In genomic region chr7:44111759-44112158, GRCh38 we compare ENCODE assay signal across 30 cellular contexts. TPM values are rescaled to one million over a fixed set of nuclear protein-coding genes. Genes with fewer than 3 reads are reported as not detected.
DNase-seq lines count a peak whose midpoint lies in the region; ATAC-seq and TF ChIP-seq lines count a peak whose summit lies in the region.
"Had no signal": no experiment of that assay in that cellular context is flagged by ENCODE, and none has a peak within 500 bp of the region (broad histone marks: within the 10 kb centered on the region; RNA-seq: fewer than 3 reads in every experiment).

No MANE protein-coding gene starts in this region.

- no peaks in the 10 kb centered on the region for H3K4me1 Mint-ChIP-seq in activated CD8-positive, alpha-beta T cell treated with anti-CD3 and anti-CD28 coated beads for 36 hours (ENCODE audit: low read depth)
- H3K4me1 Mint-ChIP-seq: activated naive CD4-positive, alpha-beta T cell treated with anti-CD3 and anti-CD28 coated beads, Interleukin-2, amount 50 U/mL, for 24 hours; central memory CD8-positive, alpha-beta T cell had no signal

- H3K4me2 ChIP-seq in DND-41 (ENCODE audit: insufficient read depth, low read length) (no peak overlapping the region), osteoblast (ENCODE audit: insufficient read depth, low read length) (no peak overlapping the region)
- H3K4me2 ChIP-seq: BLaER1, PC-9, smooth muscle cell had no signal

- CTCF ChIA-PET in RWPE1 (lab: Yijun Ruan, JAX), result interaction anchor here (0.6 to 1.3 kb wide), 3 partner anchors 129 to 507 kb away, joined by 3 to 7 read pairs (median 6); no protein-coding TSS in a partner anchor
- CTCF ChIA-PET in activated CD8-positive, alpha-beta T cell treated with anti-CD3 and anti-CD28 coated beads for 36 hours (lab: Charles Lee), result interaction anchor here (1.0 kb wide), 1 partner anchor 11 kb away, joined by 3 read pairs; no protein-coding TSS in a partner anchor

- intact Hi-C loops in activated CD8-positive, alpha-beta T cell treated with anti-CD3 and anti-CD28 coated beads for 36 hours (cut with micrococcal nuclease), result no loop called here

- no peak overlapping the region for H3K4me3 ChIP-seq in DND-41 (ENCODE audit: low read depth in 1 of 2, low read length in 2 of 2)
- no peak overlapping the region for H3K4me3 ChIP-seq in osteoblast (ENCODE audit: insufficient read depth, low read length)
- H3K4me3 ChIP-seq in Peyer's patch, result no peak overlapping the region
- H3K4me3 ChIP-seq: BLaER1, HAP-1, lung, PC-9, SK-N-MC, smooth muscle cell, stomach had no signal

- H3K27ac Mint-ChIP-seq in activated CD8-positive, alpha-beta T cell treated with anti-CD3 and anti-CD28 coated beads for 36 hours, result no peak overlapping the region
- H3K27ac Mint-ChIP-seq: activated naive CD4-positive, alpha-beta T cell treated with anti-CD3 and anti-CD28 coated beads, Interleukin-2, amount 50 U/mL, for 24 hours; type B pancreatic cell had no signal

- H3K36me3 ChIP-seq in DND-41 (ENCODE audit: insufficient read depth, low read length), result peaks cover 99% of the 10 kb centered on the region
- peaks cover 77% of the 10 kb centered on the region for H3K36me3 ChIP-seq in osteoblast (ENCODE audit: insufficient read depth, low read length)
- H3K36me3 ChIP-seq in Peyer's patch, result peaks cover 0 to 20% (median 0%) of the 10 kb centered on the region in 3 donors

- H3K4me3 Mint-ChIP-seq in activated CD8-positive, alpha-beta T cell treated with anti-CD3 and anti-CD28 coated beads for 36 hours, result no peak overlapping the region
- H3K4me3 Mint-ChIP-seq: activated naive CD4-positive, alpha-beta T cell treated with anti-CD3 and anti-CD28 coated beads, Interleukin-2, amount 50 U/mL, for 24 hours; central memory CD8-positive, alpha-beta T cell; type B pancreatic cell had no signal

- POLR2A ChIA-PET in RWPE1 (lab: Yijun Ruan, JAX; ENCODE audit: low non-redundant PET), result no interaction called here
- POLR2A ChIA-PET in activated CD8-positive, alpha-beta T cell treated with anti-CD3 and anti-CD28 coated beads for 36 hours (lab: Charles Lee), result interaction anchor here (0.6 to 2.5 kb wide), 7 partner anchors 8 to 686 kb away, joined by 3 to 13 read pairs (median 5); partner anchors contain the start of gene POLD2

- no peak for TF ChIP-seq POLR2A in Peyer's patch (IDR thresholded peaks at IDR 0.05)

- H4K20me1 ChIP-seq in DND-41 (ENCODE audit: insufficient read depth, low read length) (peaks cover 99% of the 10 kb centered on the region), osteoblast (ENCODE audit: insufficient read depth, low read length) (peaks cover 47% of the 10 kb centered on the region)

- H2AFZ ChIP-seq in DND-41 (ENCODE audit: low read depth, low read length), result no peak overlapping the region
- no peak overlapping the region for H2AFZ ChIP-seq in osteoblast (ENCODE audit: low read length)
- H2AFZ ChIP-seq: PC-9 had no signal

- TF ChIP-seq CTCF in DND-41 (IDR thresholded peaks at IDR 0.05; ENCODE audit: borderline replicate concordance, extremely low read depth, low read length, poor library complexity, severe bottlenecking) (no peak), RWPE1 (conservative IDR thresholded peaks at IDR 0.05; ENCODE audit: low read depth) (no peak), osteoblast (IDR thresholded peaks at IDR 0.05; ENCODE audit: extremely low read depth, low read depth, low read length) (no peak), Peyer's patch (IDR thresholded peaks at IDR 0.05) (no peak)
- TF ChIP-seq CTCF in activated CD8-positive, alpha-beta T cell treated with anti-CD3 and anti-CD28 coated beads for 36 hours (IDR thresholded peaks at IDR 0.05), result no peak

- peaks cover 41% of the 10 kb centered on the region for H3K4me1 ChIP-seq in DND-41 (ENCODE audit: insufficient read depth, low read length)
- peaks cover 3% of the 10 kb centered on the region for H3K4me1 ChIP-seq in osteoblast (ENCODE audit: insufficient read depth, low read length)
- H3K4me1 ChIP-seq in Peyer's patch, result no peaks in the 10 kb centered on the region
- H3K4me1 ChIP-seq: HAP-1 had no signal

- no peaks in the 10 kb centered on the region for H3K27me3 Mint-ChIP-seq in activated CD8-positive, alpha-beta T cell treated with anti-CD3 and anti-CD28 coated beads for 36 hours
- H3K27me3 Mint-ChIP-seq: activated naive CD4-positive, alpha-beta T cell treated with anti-CD3 and anti-CD28 coated beads, Interleukin-2, amount 50 U/mL, for 24 hours; type B pancreatic cell had no signal

- H3K9me3 ChIP-seq in DND-41 (ENCODE audit: insufficient read depth, low read length, severe bottlenecking), result no peaks in the 10 kb centered on the region
- no peaks in the 10 kb centered on the region for H3K9me3 ChIP-seq in osteoblast (ENCODE audit: low read depth, low read length)
- H3K9me3 ChIP-seq in Peyer's patch, result no peaks in the 10 kb centered on the region
- H3K9me3 ChIP-seq: BLaER1, HAP-1, stomach had no signal

- ATAC-seq in DND-41 (ENCODE audit: insufficient read depth, low read depth) (no peak), GM21529 (IDR thresholded peaks at IDR 0.05; ENCODE audit: unreplicated experiment) (no peak)
- ATAC-seq in activated CD8-positive, alpha-beta T cell treated with anti-CD3 and anti-CD28 coated beads for 36 hours, result no peak
- ATAC-seq: activated CD4-positive, CD25-positive, alpha-beta regulatory T cell treated with anti-CD3 and anti-CD28 coated beads, Interleukin-2, amount 50 U/mL, for 24 hours had no signal

- DNase-seq in NCI-H2171 treated with DMSO at 0.1 percent for 48 hours (lab: John Stamatoyannopoulos, UW), result peak; percentile 49
- DNase-seq in NCI-H2171 (lab: John Stamatoyannopoulos, UW), result no peak
- peak; percentile 6 for DNase-seq in DND-41
- DNase-seq in RWPE1 (ENCODE audit: low spot score), result no peak
- peak; percentile 87 for DNase-seq in osteoblast (ENCODE audit: insufficient read length, low spot score, missing footprints)
- no peak for DNase-seq in activated CD8-positive, alpha-beta T cell treated with anti-CD3 and anti-CD28 coated beads for 36 hours
- DNase-seq in Peyer's patch, result no peak
- DNase-seq: effector CD8-positive, alpha-beta T cell; foreskin melanocyte; GDM1; islet precursor cell; NCI-H1105; NCI-H2081; NCI-H82; PC-9; stimulated activated CD4-positive, alpha-beta T cell treated with anti-CD3 and anti-CD28 coated beads, Interleukin-4, amount 100 ng/mL, for 4 hours; stomach; T1000 had no signal

- H3K27ac ChIP-seq in DND-41 (ENCODE audit: low read length) (no peak overlapping the region), RWPE1 (0 out of 2 replicates have a peak overlapping the region, but pooled peaks have one; percentile 1), osteoblast (ENCODE audit: low read depth, low read length) (no peak overlapping the region), Peyer's patch (no peak overlapping the region)
- H3K27ac ChIP-seq: BLaER1, PC-9, SK-N-MC had no signal

- H3K9me3 Mint-ChIP-seq in activated CD8-positive, alpha-beta T cell treated with anti-CD3 and anti-CD28 coated beads for 36 hours, result no peaks in the 10 kb centered on the region
- H3K9me3 Mint-ChIP-seq: activated naive CD4-positive, alpha-beta T cell treated with anti-CD3 and anti-CD28 coated beads, Interleukin-2, amount 50 U/mL, for 24 hours; central memory CD8-positive, alpha-beta T cell; type B pancreatic cell had no signal

- H3K79me2 ChIP-seq in DND-41 (ENCODE audit: insufficient read depth, low read length), result peaks cover 62% of the 10 kb centered on the region
- peaks cover 34% of the 10 kb centered on the region for H3K79me2 ChIP-seq in osteoblast (ENCODE audit: insufficient read depth, low read length)

- H3K27me3 ChIP-seq in DND-41 (ENCODE audit: insufficient read depth, low read length, poor library complexity) (no peaks in the 10 kb centered on the region), osteoblast (ENCODE audit: insufficient read depth, low read length) (no peaks in the 10 kb centered on the region), Peyer's patch (no peaks in the 10 kb centered on the region)
- H3K27me3 ChIP-seq: BLaER1, stomach had no signal

- no peak overlapping the region for H3K9ac ChIP-seq in DND-41 (ENCODE audit: low read depth, low read length)
- H3K9ac ChIP-seq: BLaER1 had no signal

- H3K36me3 Mint-ChIP-seq in activated CD8-positive, alpha-beta T cell treated with anti-CD3 and anti-CD28 coated beads for 36 hours (ENCODE audit: low read depth), result peaks cover 20% of the 10 kb centered on the region
- H3K36me3 Mint-ChIP-seq: type B pancreatic cell had no signal

RNA-seq across cellular contexts. Expression of gene AEBP1, which starts 7.6 kb away (rescaled TPM):
- total RNA-seq in osteoblast (219 and 267 TPM in 2 replicates), Peyer's patch (100 to 1,000 TPM in 1 of 4 donors, 10 to 100 TPM in 3; 20.1 to 127 (median 58.0) TPM)
- total RNA-seq in activated CD8-positive, alpha-beta T cell treated with anti-CD3 and anti-CD28 coated beads for 36 hours, result 10 to 100 TPM; 29.1 to 30.4 TPM

RNA-seq across cellular contexts. Expression of gene POLD2, which starts 11.6 kb away (rescaled TPM):
- 69.2 and 80.3 TPM in 2 replicates for total RNA-seq in osteoblast
- 100 to 1,000 TPM; 243 to 251 TPM for total RNA-seq in activated CD8-positive, alpha-beta T cell treated with anti-CD3 and anti-CD28 coated beads for 36 hours
- 10 to 100 TPM in 3 of 4 donors, 1 to 10 TPM in 1; 7.4 to 80.9 (median 28.4) TPM for total RNA-seq in Peyer's patch

RNA-seq across cellular contexts. Expression of gene MYL7, which starts 29.4 kb away (rescaled TPM):
- not detected in 2 replicates for total RNA-seq in osteoblast
- total RNA-seq in activated CD8-positive, alpha-beta T cell treated with anti-CD3 and anti-CD28 coated beads for 36 hours, result not detected
- total RNA-seq in Peyer's patch, result not detected
- total RNA-seq: activated CD8-positive, alpha-beta memory T cell treated with anti-CD3 and anti-CD28 coated beads for 36 hours; aorta; PC-9; stomach had no signal

RNA-seq across cellular contexts. Expression of gene POLM, which starts 29.4 kb away (rescaled TPM):
- total RNA-seq in osteoblast (35.9 and 40.9 TPM in 2 replicates), Peyer's patch (100 to 1,000 TPM in 2 of 4 donors, 10 to 100 TPM in 2; 49.5 to 150 (median 90.8) TPM)
- total RNA-seq in activated CD8-positive, alpha-beta T cell treated with anti-CD3 and anti-CD28 coated beads for 36 hours, result 10 to 100 TPM; 35.4 to 37.2 TPM

RNA-seq across cellular contexts. Expression of gene PGAM2, which starts 46.4 kb away (rescaled TPM):
- total RNA-seq in osteoblast, result 0.29 and 0.36 TPM in 2 replicates
- under 1 TPM in 1 of 2 experiments, not detected in 1; 0.49 TPM for total RNA-seq in activated CD8-positive, alpha-beta T cell treated with anti-CD3 and anti-CD28 coated beads for 36 hours
- total RNA-seq in Peyer's patch, result 1 to 10 TPM in 2 of 4 donors, not detected in 2; 1.2 to 4.1 TPM
- total RNA-seq: activated CD8-positive, alpha-beta memory T cell treated with anti-CD3 and anti-CD28 coated beads for 36 hours; smooth muscle cell had no signal

Comparison
In these comparisons a context has a peak if more than half of its experiments do, and no peak if none do; other contexts are left out.
1. DNase-seq: peak in NCI-H2171 treated with DMSO at 0.1 percent for 48 hours (single experiment), DND-41 (single experiment) and osteoblast (single experiment); none in NCI-H2171 (single experiment), RWPE1 (single experiment), activated CD8-positive, alpha-beta T cell treated with anti-CD3 and anti-CD28 coated beads for 36 hours (single experiment) and Peyer's patch (0 of 3).